8 cellular contexts compared by ENCODE assay signal in genomic region chr6:52551483-52552277, GRCh38.
DNase-seq lines count a peak whose midpoint lies in the region; ATAC-seq lines count a peak whose summit lies in the region.

No MANE protein-coding gene starts in this region.

- ATAC-seq in memory B cell (ENCODE audit: low read depth) (no peak), HG03280 (IDR thresholded peaks at IDR 0.05; ENCODE audit: unreplicated experiment) (no peak), GM18867 (IDR thresholded peaks at IDR 0.05; ENCODE audit: unreplicated experiment) (no peak), HG02763 (IDR thresholded peaks at IDR 0.05; ENCODE audit: unreplicated experiment) (no peak)

- H3K9me3 Mint-ChIP-seq in memory B cell = no peaks in the 10 kb centered on the region

- no peaks in the 10 kb centered on the region for H3K27me3 Mint-ChIP-seq in memory B cell

- DNase-seq in ELR (ENCODE audit: low read depth) (peak; percentile 90), NCI-H524 treated with DMSO at 0.1 percent for 48 hours (lab: John Stamatoyannopoulos, UW) (peak; percentile 88), ecto neural progenitor cell (ENCODE audit: low spot score) (peak; percentile 71), memory B cell (ENCODE audit: low spot score in 2 of 2) (no peak), activated gamma-delta T cell (lab: John Stamatoyannopoulos, UW) (no peak)

- peak overlapping the region; percentile 44 for H3K4me3 Mint-ChIP-seq in memory B cell

- H3K4me1 Mint-ChIP-seq in memory B cell = peaks cover 45% of the 10 kb centered on the region

- H3K36me3 Mint-ChIP-seq in memory B cell = peaks cover 15% of the 10 kb centered on the region

- peak overlapping the region; percentile 9 for H3K27ac Mint-ChIP-seq in memory B cell

Comparison
In these comparisons a context has a peak if more than half of its experiments do, and no peak if none do; other contexts are left out.
1. DNase-seq: peak in ELR (single experiment), NCI-H524 treated with DMSO at 0.1 percent for 48 hours (single experiment) and ecto neural progenitor cell (single experiment); none in memory B cell (0 of 2) and activated gamma-delta T cell (single experiment).